ENCODE assay signal across 15 cellular contexts in the genomic region with DNA sequence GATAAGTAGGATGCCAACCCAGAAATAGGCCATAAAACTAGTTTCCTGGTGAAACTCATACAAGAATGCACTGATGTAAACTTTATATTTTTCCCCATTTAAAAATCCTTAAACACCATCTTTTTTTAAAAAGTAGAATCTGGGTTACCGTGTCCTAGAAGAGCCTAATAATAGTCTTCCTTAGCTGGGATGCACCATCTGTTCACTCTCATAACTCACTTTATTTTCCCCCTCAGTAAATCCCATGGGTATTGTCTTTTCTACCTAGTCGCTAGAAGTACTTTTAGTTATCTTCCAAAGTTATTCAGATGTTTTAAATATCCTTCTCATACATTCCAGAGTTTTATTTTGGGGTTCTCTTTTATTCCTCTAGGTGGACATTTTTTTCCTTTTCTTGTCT.
A peak's percentile ranks its signal among the peaks of the same experiment; 100 is the strongest.
DNase-seq lines count a peak whose midpoint lies in the region; ATAC-seq lines count a peak whose summit lies in the region.
"Had no signal": no experiment of that assay in that cellular context is flagged by ENCODE, and none has a peak within 500 bp of the region (broad histone marks: within the 10 kb centered on the region; RNA-seq: fewer than 3 reads in every experiment).

No MANE protein-coding gene starts in this region.

- peak; percentile 29 for DNase-seq in NCI-H1694 treated with DMSO at 0.1 percent for 48 hours (lab: John Stamatoyannopoulos, UW)
- no peak for DNase-seq in NCI-H1694 (lab: John Stamatoyannopoulos, UW)
- DNase-seq in NCI-H446 (lab: John Stamatoyannopoulos, UW), result peak; percentile 59 to 80
- peak; percentile 65 for DNase-seq in NCI-H69 (lab: John Stamatoyannopoulos, UW)
- peak; percentile 40 for DNase-seq in cerebellum (ENCODE audit: low spot score)
- no peak for DNase-seq in dedifferentiated amniotic fluid mesenchymal stem cell (ENCODE audit: extremely low spot score)
- DNase-seq: AML-193; CD4-positive, alpha-beta T cell; GDM1; HCEC 1CT; IMR-90 had no signal

- ATAC-seq in HG03571 (IDR thresholded peaks at IDR 0.05; ENCODE audit: unreplicated experiment) (no peak), HG03139 (IDR thresholded peaks at IDR 0.05; ENCODE audit: unreplicated experiment) (no peak)
- ATAC-seq: A549, GM23338 had no signal

Comparison
In these comparisons a context has a peak if more than half of its experiments do, and no peak if none do; other contexts are left out.
1. DNase-seq: peak in NCI-H1694 treated with DMSO at 0.1 percent for 48 hours (single experiment), NCI-H446 (2 of 2), NCI-H69 (single experiment) and cerebellum (single experiment); none in NCI-H1694 (single experiment) and dedifferentiated amniotic fluid mesenchymal stem cell (single experiment).